Comparison of ENCODE assay signal across 12 cellular contexts in genomic region chr12:31714406-31715271, GRCh38. TPM values are rescaled to one million over a fixed set of nuclear protein-coding genes. Genes with fewer than 3 reads are reported as not detected.
DNase-seq lines count a peak whose midpoint lies in the region; ATAC-seq and TF ChIP-seq lines count a peak whose summit lies in the region.
"Had no signal": no experiment of that assay in that cellular context is flagged by ENCODE, and none has a peak within 500 bp of the region (broad histone marks: within the 10 kb centered on the region; RNA-seq: fewer than 3 reads in every experiment).

No MANE protein-coding gene starts in this region.

- H3K27me3 Mint-ChIP-seq in CD14-positive monocyte (ENCODE audit: low read depth in 3 of 3) = no peaks in the 10 kb centered on the region

- ATAC-seq in GM19372 (IDR thresholded peaks at IDR 0.05; ENCODE audit: low read depth, unreplicated experiment) (peak; percentile 33), HG03460 (IDR thresholded peaks at IDR 0.05; ENCODE audit: unreplicated experiment) (peak; percentile 25), right lobe of liver (no peak)
- ATAC-seq: gastrocnemius medialis had no signal

- TF ChIP-seq POLR2A in right lobe of liver (IDR thresholded peaks at IDR 0.05) = no peak

- no peaks in the 10 kb centered on the region for H3K36me3 ChIP-seq in right lobe of liver
- peaks cover 5% of the 10 kb centered on the region for H3K36me3 ChIP-seq in effector memory CD4-positive, alpha-beta T cell (ENCODE audit: control insufficient read depth, insufficient read depth, low read length)
- H3K36me3 ChIP-seq: gastrocnemius medialis had no signal

- intact Hi-C loops in CD14-positive monocyte (cut with micrococcal nuclease) (loop anchor here in 1 of 2 donors (1.0 kb wide), 1 partner anchor 32 kb away; no protein-coding TSS in a partner anchor), right lobe of liver (cut with DNase I) (no loop called here)

- peak overlapping the region; percentile 95 to 98 (median 97) for H3K27ac Mint-ChIP-seq in CD14-positive monocyte

- H3K4me1 ChIP-seq in right lobe of liver = no peaks in the 10 kb centered on the region
- no peaks in the 10 kb centered on the region for H3K4me1 ChIP-seq in effector memory CD4-positive, alpha-beta T cell (ENCODE audit: control insufficient read depth, insufficient read depth, low read length, poor library complexity, severe bottlenecking)
- H3K4me1 ChIP-seq: gastrocnemius medialis had no signal

- peaks cover 17 to 19% of the 10 kb centered on the region in 2 donors for H3K36me3 Mint-ChIP-seq in CD14-positive monocyte

- 79% methylated on average over 2 of the region's 3 CpGs for WGBS in right lobe of liver (ENCODE audit: insufficient coverage, low coverage, low lambda C conversion rate, missing lambda C conversion rate)

- no peaks in the 10 kb centered on the region for H3K9me3 ChIP-seq in right lobe of liver
- peaks cover 3% of the 10 kb centered on the region for H3K9me3 ChIP-seq in effector memory CD4-positive, alpha-beta T cell (ENCODE audit: control insufficient read depth, low read length)
- H3K9me3 ChIP-seq: gastrocnemius medialis had no signal

- H3K9me3 Mint-ChIP-seq in CD14-positive monocyte = peaks cover 3 to 15% (median 5%) of the 10 kb centered on the region in 7 donors

- TF ChIP-seq CTCF in CD14-positive monocyte (IDR thresholded peaks at IDR 0.05) (no peak), right lobe of liver (IDR thresholded peaks at IDR 0.05) (no peak)

- H3K4me3 Mint-ChIP-seq in CD14-positive monocyte = peak overlapping the region in 1 of 2 donors; percentile 84

- H3K4me3 ChIP-seq in right lobe of liver = no peak overlapping the region
- H3K4me3 ChIP-seq in effector memory CD4-positive, alpha-beta T cell (ENCODE audit: insufficient read depth, low read depth, low read length, poor library complexity, severe bottlenecking) = no peak overlapping the region
- H3K4me3 ChIP-seq: gastrocnemius medialis had no signal

- DNase-seq in CD14-positive monocyte (ENCODE audit: low spot score) (no peak), right lobe of liver (no peak), NCI-H2196 (lab: John Stamatoyannopoulos, UW; ENCODE audit: unreplicated experiment) (no peak)
- DNase-seq in effector memory CD4-positive, alpha-beta T cell = no peak
- no peak for DNase-seq in effector CD8-positive, alpha-beta T cell (lab: John Stamatoyannopoulos, UW)
- no peak for DNase-seq in activated CD4-positive, CD25-positive, alpha-beta regulatory T cell treated with anti-CD3 and anti-CD28 coated beads, Interleukin-2, amount 50 U/mL, for 72 hours
- DNase-seq: activated CD8-positive, alpha-beta memory T cell treated with anti-CD3 and anti-CD28 coated beads, Interleukin-2, amount 50 U/mL, for 48 hours; gastrocnemius medialis; H7; small intestine had no signal

- peaks cover 39% of the 10 kb centered on the region for H3K4me1 Mint-ChIP-seq in CD14-positive monocyte

- H3K27me3 ChIP-seq in right lobe of liver = no peaks in the 10 kb centered on the region
- H3K27me3 ChIP-seq in effector memory CD4-positive, alpha-beta T cell (replicated peaks; ENCODE audit: control insufficient read depth, insufficient read depth, low read length, poor library complexity, severe bottlenecking) = no peaks in the 10 kb centered on the region
- H3K27me3 ChIP-seq: gastrocnemius medialis had no signal

- H3K27ac ChIP-seq in right lobe of liver = peak overlapping the region in 2 of 3 donors; percentile 15 to 44
- no peak overlapping the region for H3K27ac ChIP-seq in effector memory CD4-positive, alpha-beta T cell (ENCODE audit: insufficient read depth, low read length, poor library complexity, severe bottlenecking)
- H3K27ac ChIP-seq: gastrocnemius medialis had no signal

RNA-seq across cellular contexts. Expression of gene AMN1, which starts 14.2 kb away (rescaled TPM):
- 1 to 10 TPM; 7.4 to 7.8 TPM for polyA plus RNA-seq in CD14-positive monocyte
- 1 to 10 TPM; 1.2 to 7.3 (median 2.8) TPM for total RNA-seq in right lobe of liver

RNA-seq across cellular contexts. Expression of gene ETFBKMT, which starts 55.2 kb away (rescaled TPM):
- polyA plus RNA-seq in CD14-positive monocyte = 1 to 10 TPM; 1.5 to 2.2 TPM
- 1 to 10 TPM; 1.5 to 6.9 (median 4.1) TPM for total RNA-seq in right lobe of liver

Comparison
In these comparisons a context has a peak if more than half of its experiments do, and no peak if none do; other contexts are left out.
1. ATAC-seq: peak in GM19372 (single experiment) and HG03460 (single experiment); none in right lobe of liver (0 of 4).